ENCODE assay signal across 12 cellular contexts in genomic region chr19:38290631-38291147, GRCh38. TPM values are rescaled to one million over a fixed set of nuclear protein-coding genes. Genes with fewer than 3 reads are reported as not detected.
DNase-seq lines count a peak whose midpoint lies in the region; ATAC-seq and TF ChIP-seq lines count a peak whose summit lies in the region.
"Had no signal": no experiment of that assay in that cellular context is flagged by ENCODE, and none has a peak within 500 bp of the region (broad histone marks: within the 10 kb centered on the region; RNA-seq: fewer than 3 reads in every experiment).

No MANE protein-coding gene starts in this region.

- no peaks in the 10 kb centered on the region for H3K27me3 ChIP-seq in mammary epithelial cell (ENCODE audit: insufficient read depth, low read length)
- H3K27me3 ChIP-seq in lung (ENCODE audit: control insufficient read depth, insufficient read depth), result no peaks in the 10 kb centered on the region
- H3K27me3 ChIP-seq: esophagus muscularis mucosa had no signal

- CTCF ChIA-PET in mammary epithelial cell (lab: Charles Lee; ENCODE audit: low non-redundant PET), result no interaction called here

- TF ChIP-seq CTCF in 22Rv1 (IDR thresholded peaks at IDR 0.05), result no peak
- TF ChIP-seq CTCF in mammary epithelial cell (conservative IDR thresholded peaks at IDR 0.05 in 1 of 2, IDR thresholded peaks at IDR 0.05 in 1 of 2; ENCODE audit: extremely low read depth in 1 of 2, insufficient read depth in 1 of 2, low read depth in 1 of 2, low read length in 2 of 2), result no peak
- TF ChIP-seq CTCF in lung (IDR thresholded peaks at IDR 0.05; ENCODE audit: control extremely low read depth, extremely low read depth), result no peak

- WGBS in mammary epithelial cell (ENCODE audit: low coverage, missing lambda C conversion rate), result 0% methylated on average over 5 of the region's 13 CpGs
- 54 to 76% methylated on average over 13 of the region's 13 CpGs for WGBS in lung, 2 donors

- H3K4me3 ChIP-seq in mammary epithelial cell (replicated peaks in 1 of 3; ENCODE audit: insufficient read depth in 1 of 3, low read depth in 2 of 3, low read length in 3 of 3) (no peak overlapping the region), lung (no peak overlapping the region)
- H3K4me3 ChIP-seq: esophagus muscularis mucosa had no signal

- H3K27ac ChIP-seq in 22Rv1 (peak overlapping the region; percentile 84), mammary epithelial cell (ENCODE audit: insufficient read depth, low read depth, low read length) (peak overlapping the region; percentile 50), lung (ENCODE audit: low read depth in 1 of 2, low read length in 1 of 2) (peak overlapping the region in 1 of 2 donors; percentile 65)
- H3K27ac ChIP-seq: esophagus muscularis mucosa had no signal

- peak overlapping the region; percentile 26 for H3K4me2 ChIP-seq in mammary epithelial cell (ENCODE audit: insufficient read depth, low read depth, low read length)

- dilution Hi-C loops in mammary epithelial cell (cut with HindIII; ENCODE audit: low sequenced_read_pairs), result no loop called here

- H3K9me3 ChIP-seq in mammary epithelial cell (replicated peaks; ENCODE audit: insufficient read depth, low read length) (no peaks in the 10 kb centered on the region), lung (ENCODE audit: control insufficient read depth in 2 of 2, insufficient read depth in 1 of 2, low read length in 1 of 2) (no peaks in the 10 kb centered on the region)
- H3K9me3 ChIP-seq: esophagus muscularis mucosa had no signal

- H4K20me1 ChIP-seq in mammary epithelial cell (ENCODE audit: insufficient read depth, low read length), result no peaks in the 10 kb centered on the region

- H3K4me1 ChIP-seq in mammary epithelial cell (ENCODE audit: insufficient read depth, low read length) (peaks cover 45% of the 10 kb centered on the region), lung (ENCODE audit: control insufficient read depth in 2 of 2, insufficient read depth in 2 of 2, low read length in 2 of 2) (peaks cover 0 to 14% of the 10 kb centered on the region in 2 donors)

- BruUV-seq in mammary epithelial cell (replicated peaks; lab: Mats Ljungman, UMichigan), result no TSS peak

- DNase-seq in HT-29 (ENCODE audit: low spot score), result peak; percentile 87
- DNase-seq in mammary epithelial cell, result peak; percentile 93
- peak; percentile 69 for DNase-seq in lung (ENCODE audit: low spot score)
- DNase-seq in RKO (ENCODE audit: low spot score), result no peak
- DNase-seq in activated naive CD4-positive, alpha-beta T cell (lab: John Stamatoyannopoulos, UW), result no peak
- DNase-seq in AML-193 (lab: John Stamatoyannopoulos, UW), result no peak
- DNase-seq: activated T-cell treated with anti-CD3 and anti-CD28 coated beads, Interleukin-2, amount 50 U/mL, for 48 hours; NCI-H1694 treated with DMSO at 0.1 percent for 48 hours had no signal

- ATAC-seq in lung (ENCODE audit: insufficient read depth, low FRiP score) (peak; percentile 30), HG03520 (IDR thresholded peaks at IDR 0.05; ENCODE audit: unreplicated experiment) (no peak)

- H3K79me2 ChIP-seq in mammary epithelial cell (ENCODE audit: insufficient read depth, low read length), result peaks cover 58% of the 10 kb centered on the region

- intact Hi-C loops in mammary epithelial cell (cut with micrococcal nuclease), result loop anchor here (1.0 kb wide), 1 partner anchor 10 kb away; no protein-coding TSS in a partner anchor

- in situ Hi-C loops in mammary epithelial cell (cut with MboI; ENCODE audit: low sequenced_read_pairs in 2 of 2), result no loop called here

- H3K36me3 ChIP-seq in mammary epithelial cell (ENCODE audit: insufficient read depth, low read length) (peaks cover 33% of the 10 kb centered on the region), lung (ENCODE audit: control insufficient read depth in 2 of 2, insufficient read depth in 2 of 2, low read length in 2 of 2) (peaks cover 0 to 17% of the 10 kb centered on the region in 2 donors)

- peak overlapping the region; percentile 6 for H3K9ac ChIP-seq in mammary epithelial cell (ENCODE audit: insufficient read depth, low read length)

- no peak overlapping the region for H2AFZ ChIP-seq in mammary epithelial cell (ENCODE audit: low read depth, low read length)

RNA-seq across cellular contexts. Expression of gene C19orf33, which starts 13.4 kb away (rescaled TPM):
- total RNA-seq in HT-29 (2014; rRNA removed; shearing (Covaris generic)), result 1,318 and 1,477 TPM in 2 replicates
- 100 to 1,000 TPM in 1 of 2 donors, 10 to 100 TPM in 1; 39.7 to 162 TPM for total RNA-seq in mammary epithelial cell
- 445 TPM for polyA plus RNA-seq in mammary epithelial cell
- 5.5 TPM for polyA minus RNA-seq in mammary epithelial cell
- 10 to 100 TPM; 32.0 to 91.8 TPM for total RNA-seq in lung
- polyA plus RNA-seq in lung, result 100 to 1,000 TPM; 170 to 687 TPM
- polyA plus RNA-seq: neural cell had no signal

RNA-seq across cellular contexts. Expression of gene YIF1B, which starts 25.1 kb away (rescaled TPM):
- 137 and 149 TPM in 2 replicates for total RNA-seq in HT-29 (2014; rRNA removed; shearing (Covaris generic))
- 10 to 100 TPM; 43.8 to 74.7 TPM for total RNA-seq in mammary epithelial cell
- 44.8 TPM for polyA plus RNA-seq in mammary epithelial cell
- 20.7 TPM for polyA minus RNA-seq in mammary epithelial cell
- total RNA-seq in lung, result 10 to 100 TPM; 22.0 to 53.2 TPM
- 100 to 1,000 TPM in 1 of 2 donors, 10 to 100 TPM in 1; 54.2 to 107 TPM for polyA plus RNA-seq in lung

RNA-seq across cellular contexts. Expression of gene SPINT2, which starts 26.3 kb away (rescaled TPM):
- 2,475 and 2,514 TPM in 2 replicates for total RNA-seq in HT-29 (2014; rRNA removed; shearing (Covaris generic))
- total RNA-seq in mammary epithelial cell, result 100 to 1,000 TPM; 775 to 871 TPM
- polyA plus RNA-seq in mammary epithelial cell, result 333 TPM
- 334 TPM for polyA minus RNA-seq in mammary epithelial cell
- total RNA-seq in lung, result 100 to 1,000 TPM; 145 to 240 TPM
- polyA plus RNA-seq in lung, result 100 to 1,000 TPM; 255 to 259 TPM

RNA-seq across cellular contexts. Expression of gene KCNK6, which starts 29.0 kb away (rescaled TPM):
- total RNA-seq in HT-29 (2014; rRNA removed; shearing (Covaris generic)), result 10.3 and 13.9 TPM in 2 replicates
- 10 to 100 TPM; 14.2 to 46.6 TPM for total RNA-seq in mammary epithelial cell
- 17.8 TPM for polyA plus RNA-seq in mammary epithelial cell
- 3.0 TPM for polyA minus RNA-seq in mammary epithelial cell
- 1 to 10 TPM; 3.0 to 9.5 TPM for total RNA-seq in lung
- 10 to 100 TPM in 1 of 2 donors, 1 to 10 TPM in 1; 7.6 to 10.8 TPM for polyA plus RNA-seq in lung
- polyA plus RNA-seq: neural cell had no signal

RNA-seq across cellular contexts. Expression of gene PPP1R14A, which starts 34.5 kb away (rescaled TPM):
- not detected in 2 replicates for total RNA-seq in HT-29 (2014; rRNA removed; shearing (Covaris generic))
- total RNA-seq in mammary epithelial cell, result 10 to 100 TPM in 1 of 2 donors, 1 to 10 TPM in 1; 4.2 to 10.2 TPM
- 3.4 TPM for polyA plus RNA-seq in mammary epithelial cell
- polyA minus RNA-seq in mammary epithelial cell, result not detected
- 100 to 1,000 TPM in 1 of 2 donors, 10 to 100 TPM in 1; 12.4 to 124 TPM for total RNA-seq in lung
- 100 to 1,000 TPM in 1 of 2 donors, 10 to 100 TPM in 1; 80.9 to 166 TPM for polyA plus RNA-seq in lung
- polyA plus RNA-seq: neural cell had no signal

Comparison
In these comparisons a context has a peak if more than half of its experiments do, and no peak if none do; other contexts are left out.
1. DNase-seq: peak in HT-29 (single experiment), mammary epithelial cell (single experiment) and lung (single experiment); none in RKO (single experiment), activated naive CD4-positive, alpha-beta T cell (0 of 4) and AML-193 (0 of 2).